8 cellular contexts compared by ENCODE assay signal in the genomic region with DNA sequence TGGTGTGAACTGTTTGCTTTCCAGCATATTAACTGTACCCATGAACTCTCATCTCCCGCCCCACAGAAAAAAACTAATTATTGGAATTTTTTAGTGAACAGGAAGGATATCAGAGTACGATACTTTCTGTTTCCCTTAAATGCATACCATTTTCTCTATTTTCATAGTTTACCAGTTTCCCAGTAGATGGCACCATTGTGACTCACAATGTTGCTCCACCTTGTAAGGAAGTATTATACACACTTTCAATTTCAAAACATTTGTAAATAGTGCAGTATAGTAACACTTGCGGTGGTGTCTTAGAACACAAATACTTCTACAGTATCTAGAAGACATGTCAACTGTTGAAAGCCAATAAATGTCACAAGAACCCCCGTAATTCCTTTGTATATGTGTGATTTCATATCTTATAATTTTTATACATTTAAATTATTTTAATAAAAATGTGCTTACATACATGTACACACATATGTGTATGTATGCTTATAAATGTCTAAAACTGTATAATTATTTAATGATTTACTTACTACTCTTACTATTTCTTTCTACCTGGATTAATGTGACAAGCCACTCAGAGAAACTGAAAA.
DNase-seq lines count a peak whose midpoint lies in the region; ATAC-seq and TF ChIP-seq lines count a peak whose summit lies in the region.

No MANE protein-coding gene starts in this region.

- peaks cover 18% of the 10 kb centered on the region for H3K4me1 Mint-ChIP-seq in mesothelial cell of epicardium

- no peaks in the 10 kb centered on the region for H3K27me3 Mint-ChIP-seq in mesothelial cell of epicardium (ENCODE audit: low read depth)

- no peaks in the 10 kb centered on the region for H3K27me3 ChIP-seq in Peyer's patch

- no peaks in the 10 kb centered on the region for H3K36me3 ChIP-seq in Peyer's patch

- H3K27ac ChIP-seq in Peyer's patch: no peak overlapping the region

- TF ChIP-seq POLR2A in Peyer's patch (IDR thresholded peaks at IDR 0.05): no peak

- H3K36me3 Mint-ChIP-seq in mesothelial cell of epicardium: no peaks in the 10 kb centered on the region

- no peaks in the 10 kb centered on the region for H3K9me3 ChIP-seq in Peyer's patch

- DNase-seq in DMS 273 (lab: John Stamatoyannopoulos, UW; ENCODE audit: unreplicated experiment) (peak; percentile 25), DMS 273 treated with DMSO at 0.1 percent for 48 hours (lab: John Stamatoyannopoulos, UW) (no peak), Peyer's patch (no peak), dermis microvascular lymphatic vessel endothelial cell (ENCODE audit: low read depth in 2 of 2) (peak; percentile 10 to 53), mesothelial cell of epicardium (ENCODE audit: low spot score in 2 of 2, unreplicated experiment in 2 of 2) (no peak)
- DNase-seq in effector CD4-positive, alpha-beta T cell: no peak

- no peak overlapping the region for H3K27ac Mint-ChIP-seq in mesothelial cell of epicardium

- ATAC-seq in GM19455 (IDR thresholded peaks at IDR 0.05; ENCODE audit: unreplicated experiment): peak; percentile 99
- ATAC-seq in HG03460 (IDR thresholded peaks at IDR 0.05; ENCODE audit: unreplicated experiment): peak; percentile 96

- peak overlapping the region; percentile 18 for H3K4me3 Mint-ChIP-seq in mesothelial cell of epicardium

- peak in 4 of 6 experiments; percentile 47 to 85 (median 74) for TF ChIP-seq CTCF in Peyer's patch (IDR thresholded peaks at IDR 0.05)
- peak; percentile 42 for TF ChIP-seq CTCF in mesothelial cell of epicardium (IDR thresholded peaks at IDR 0.05; ENCODE audit: unreplicated experiment)

- peaks cover 0 to 5% (median 0%) of the 10 kb centered on the region in 4 donors for H3K4me1 ChIP-seq in Peyer's patch

- peak overlapping the region in 2 of 4 donors; percentile 19 to 26 for H3K4me3 ChIP-seq in Peyer's patch

- H3K9me3 Mint-ChIP-seq in mesothelial cell of epicardium: no peaks in the 10 kb centered on the region

Comparison
In these comparisons a context has a peak if more than half of its experiments do, and no peak if none do; other contexts are left out.
1. DNase-seq: peak in DMS 273 (single experiment) and dermis microvascular lymphatic vessel endothelial cell (2 of 2); none in DMS 273 treated with DMSO at 0.1 percent for 48 hours (single experiment), Peyer's patch (0 of 3), mesothelial cell of epicardium (0 of 2) and effector CD4-positive, alpha-beta T cell (single experiment).